Comparison of ENCODE assay signal across 9 cellular contexts in the genomic region with DNA sequence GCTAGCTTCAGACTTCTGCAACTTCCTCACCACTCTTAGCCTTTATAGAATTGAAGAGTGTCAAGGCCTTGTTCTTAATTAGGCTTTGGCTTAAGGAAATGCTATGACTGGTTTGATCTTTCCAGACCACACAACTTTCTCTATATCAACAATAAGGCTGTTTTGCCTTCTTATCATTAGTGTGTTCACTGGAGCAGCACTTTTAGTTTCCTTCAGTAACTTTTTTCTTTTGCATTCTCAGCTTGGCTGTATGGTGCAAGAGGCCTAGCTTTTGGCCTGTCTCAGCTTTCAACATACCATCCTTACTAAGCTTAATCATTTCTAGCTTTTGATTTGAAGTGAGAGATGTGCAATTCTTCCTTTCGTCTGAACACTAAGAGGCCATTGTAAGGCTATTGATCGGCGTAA. TPM values are rescaled to one million over a fixed set of nuclear protein-coding genes. Genes with fewer than 3 reads are reported as not detected.
DNase-seq lines count a peak whose midpoint lies in the region; ATAC-seq and TF ChIP-seq lines count a peak whose summit lies in the region.
"Had no signal": no experiment of that assay in that cellular context is flagged by ENCODE, and none has a peak within 500 bp of the region (broad histone marks: within the 10 kb centered on the region; RNA-seq: fewer than 3 reads in every experiment).

No MANE protein-coding gene starts in this region.

- H3K4me3 Mint-ChIP-seq in CD4-positive, alpha-beta T cell = peak overlapping the region; percentile 40
- no peak overlapping the region for H3K4me3 Mint-ChIP-seq in activated T-helper 2 cell treated with anti-CD3 and anti-CD28 coated beads, Interferon-gamma antibody, Interleukin-2, Interleukin-4, amounts not matched to agents 10 μg/mL and 5 μg/mL and 100 μg/mL, durations not matched to agents 14 hours and 24 hours and 36 hours (ENCODE audit: low read depth)
- no peak overlapping the region for H3K4me3 Mint-ChIP-seq in endothelial cell (ENCODE audit: unreplicated experiment)
- H3K4me3 Mint-ChIP-seq: endodermal cell had no signal

- H2AFZ ChIP-seq in PC-9 = no peak overlapping the region

- H3K36me3 Mint-ChIP-seq in CD4-positive, alpha-beta T cell (ENCODE audit: low read depth) = peaks cover 77% of the 10 kb centered on the region
- peaks cover 40% of the 10 kb centered on the region for H3K36me3 Mint-ChIP-seq in activated T-helper 2 cell treated with anti-CD3 and anti-CD28 coated beads, Interferon-gamma antibody, Interleukin-2, Interleukin-4, amounts not matched to agents 10 μg/mL and 5 μg/mL and 100 μg/mL, durations not matched to agents 14 hours and 24 hours and 36 hours (ENCODE audit: low read depth)
- H3K36me3 Mint-ChIP-seq in endothelial cell (ENCODE audit: low read depth, unreplicated experiment) = no peaks in the 10 kb centered on the region

- intact Hi-C loops in CD4-positive, alpha-beta T cell (cut with DNase I, micrococcal nuclease) = loop anchor here in 1 of 2 experiments (5.0 kb wide), 2 partner anchors 40 to 145 kb away; no protein-coding TSS in a partner anchor
- intact Hi-C loops in activated T-helper 2 cell treated with anti-CD3 and anti-CD28 coated beads, Interferon-gamma antibody, Interleukin-2, Interleukin-4, amounts not matched to agents 10 μg/mL and 5 μg/mL and 100 μg/mL, durations not matched to agents 14 hours and 24 hours and 36 hours (cut with micrococcal nuclease) = loop anchor here (2.0 to 10.0 kb wide), 2 partner anchors 14 to 842 kb away; a partner anchor contains a TSS
- intact Hi-C loops in PC-9 (cut with micrococcal nuclease; ENCODE audit: unreplicated experiment) = no loop called here

- peak overlapping the region; percentile 52 for H3K27ac Mint-ChIP-seq in CD4-positive, alpha-beta T cell
- peak overlapping the region; percentile 21 for H3K27ac Mint-ChIP-seq in activated T-helper 2 cell treated with anti-CD3 and anti-CD28 coated beads, Interferon-gamma antibody, Interleukin-2, Interleukin-4, amounts not matched to agents 10 μg/mL and 5 μg/mL and 100 μg/mL, durations not matched to agents 14 hours and 24 hours and 36 hours
- no peak overlapping the region for H3K27ac Mint-ChIP-seq in endothelial cell (ENCODE audit: unreplicated experiment)
- H3K27ac Mint-ChIP-seq: endodermal cell had no signal

- no peaks in the 10 kb centered on the region for H3K79me2 ChIP-seq in PC-9 (ENCODE audit: low read depth)

- TF ChIP-seq CTCF in CD4-positive, alpha-beta T cell (IDR thresholded peaks at IDR 0.05) = no peak
- no peak for TF ChIP-seq CTCF in PC-9 (conservative IDR thresholded peaks at IDR 0.05)
- no peak for TF ChIP-seq CTCF in endothelial cell (IDR thresholded peaks at IDR 0.05; ENCODE audit: unreplicated experiment)

- H4K20me1 ChIP-seq in PC-9 (ENCODE audit: insufficient read depth) = no peaks in the 10 kb centered on the region

- no peak overlapping the region for H3K4me3 ChIP-seq in PC-9

- peaks cover 91% of the 10 kb centered on the region for H3K4me1 Mint-ChIP-seq in CD4-positive, alpha-beta T cell (ENCODE audit: low read depth)
- H3K4me1 Mint-ChIP-seq in activated T-helper 2 cell treated with anti-CD3 and anti-CD28 coated beads, Interferon-gamma antibody, Interleukin-2, Interleukin-4, amounts not matched to agents 10 μg/mL and 5 μg/mL and 100 μg/mL, durations not matched to agents 14 hours and 24 hours and 36 hours (ENCODE audit: low read depth) = peaks cover 59% of the 10 kb centered on the region
- H3K4me1 Mint-ChIP-seq in endothelial cell (ENCODE audit: unreplicated experiment) = no peaks in the 10 kb centered on the region
- H3K4me1 Mint-ChIP-seq: endodermal cell had no signal

- H3K27ac ChIP-seq in CD4-positive, alpha-beta T cell (ENCODE audit: low read depth, low read length) = no peak overlapping the region
- no peak overlapping the region for H3K27ac ChIP-seq in PC-9

- peaks cover 2% of the 10 kb centered on the region for H3K9me3 Mint-ChIP-seq in CD4-positive, alpha-beta T cell
- peaks cover 8% of the 10 kb centered on the region for H3K9me3 Mint-ChIP-seq in activated T-helper 2 cell treated with anti-CD3 and anti-CD28 coated beads, Interferon-gamma antibody, Interleukin-2, Interleukin-4, amounts not matched to agents 10 μg/mL and 5 μg/mL and 100 μg/mL, durations not matched to agents 14 hours and 24 hours and 36 hours
- H3K9me3 Mint-ChIP-seq in endothelial cell (ENCODE audit: unreplicated experiment) = no peaks in the 10 kb centered on the region
- H3K9me3 Mint-ChIP-seq: endodermal cell had no signal

- H3K4me1 ChIP-seq in PC-9 (replicated peaks; ENCODE audit: insufficient read depth) = peaks cover 14% of the 10 kb centered on the region

- H3K9me2 ChIP-seq in PC-9 (ENCODE audit: insufficient read depth) = no peaks in the 10 kb centered on the region

- peak; percentile 24 for ATAC-seq in CD4-positive, alpha-beta T cell (ENCODE audit: poor library complexity)
- peak; percentile 71 for ATAC-seq in GM19324 (IDR thresholded peaks at IDR 0.05; ENCODE audit: low FRiP score, unreplicated experiment)
- peak; percentile 89 for ATAC-seq in HG03064 (IDR thresholded peaks at IDR 0.05; ENCODE audit: low read depth, unreplicated experiment)

- no peak for DNase-seq in CD4-positive, alpha-beta T cell
- DNase-seq in activated T-helper 2 cell treated with anti-CD3 and anti-CD28 coated beads, Interferon-gamma antibody, Interleukin-2, Interleukin-4, amounts not matched to agents 10 μg/mL and 5 μg/mL and 100 μg/mL, durations not matched to agents 14 hours and 24 hours and 36 hours (ENCODE audit: low spot score) = no peak
- DNase-seq in PC-9 = no peak
- DNase-seq in endothelial cell (ENCODE audit: low spot score) = no peak
- no peak for DNase-seq in NAMALWA (ENCODE audit: low spot score)
- no peak for DNase-seq in NCI-H1048 (lab: John Stamatoyannopoulos, UW)
- DNase-seq: endodermal cell had no signal

- no peaks in the 10 kb centered on the region for H3K36me3 ChIP-seq in PC-9 (ENCODE audit: low read depth)

- H3K27me3 Mint-ChIP-seq in CD4-positive, alpha-beta T cell = no peaks in the 10 kb centered on the region
- H3K27me3 Mint-ChIP-seq in activated T-helper 2 cell treated with anti-CD3 and anti-CD28 coated beads, Interferon-gamma antibody, Interleukin-2, Interleukin-4, amounts not matched to agents 10 μg/mL and 5 μg/mL and 100 μg/mL, durations not matched to agents 14 hours and 24 hours and 36 hours (ENCODE audit: low read depth) = no peaks in the 10 kb centered on the region
- peaks cover 1% of the 10 kb centered on the region for H3K27me3 Mint-ChIP-seq in endothelial cell (ENCODE audit: unreplicated experiment)

- no peak overlapping the region for H3K4me2 ChIP-seq in PC-9

- H3K9me3 ChIP-seq in CD4-positive, alpha-beta T cell (ENCODE audit: control insufficient read depth, low read length) = no peaks in the 10 kb centered on the region
- H3K9me3 ChIP-seq in PC-9 (ENCODE audit: insufficient read depth, low read depth) = no peaks in the 10 kb centered on the region

- H3K27me3 ChIP-seq in CD4-positive, alpha-beta T cell (ENCODE audit: control insufficient read depth, insufficient read depth, low read length) = no peaks in the 10 kb centered on the region
- no peaks in the 10 kb centered on the region for H3K27me3 ChIP-seq in PC-9 (ENCODE audit: insufficient read depth, low read depth)

- BruUV-seq in PC-9 (replicated peaks; lab: Mats Ljungman, UMichigan) = no TSS peak

- H3F3A ChIP-seq in PC-9 (ENCODE audit: insufficient read depth, low read depth) = no peaks in the 10 kb centered on the region

- POLR2A ChIA-PET in CD4-positive, alpha-beta T cell (lab: Charles Lee) = interaction anchor here (1.2 to 4.6 kb wide), 3 partner anchors 8 to 44 kb away, joined by 3 to 29 read pairs (median 5); a partner anchor contains a TSS
- POLR2A ChIA-PET in PC-9 (lab: Charles Lee; ENCODE audit: unreplicated experiment) = no interaction called here

- CTCF ChIA-PET in CD4-positive, alpha-beta T cell (lab: Charles Lee) = interaction anchor here (1.2 to 1.4 kb wide), 2 partner anchors 9 to 290 kb away, joined by 4 to 5 read pairs; no protein-coding TSS in a partner anchor
- CTCF ChIA-PET in PC-9 (lab: Charles Lee) = no interaction called here

RNA-seq across cellular contexts. Expression of a gene that starts 8.6 kb away (rescaled TPM):
- 10 to 100 TPM; 49.7 to 52.4 TPM for total RNA-seq in CD4-positive, alpha-beta T cell
- 16.4 and 20.9 TPM in 2 replicates for total RNA-seq in activated T-helper 2 cell treated with anti-CD3 and anti-CD28 coated beads, Interferon-gamma antibody, Interleukin-2, Interleukin-4, amounts not matched to agents 10 μg/mL and 5 μg/mL and 100 μg/mL, durations not matched to agents 14 hours and 24 hours and 36 hours
- total RNA-seq in PC-9 (2021) (16.1 and 16.7 TPM in 2 replicates), endothelial cell (ENCODE audit: unreplicated experiment) (19.7 TPM)

Comparison
In these comparisons a context has a peak if more than half of its experiments do, and no peak if none do; other contexts are left out.
1. ATAC-seq: peak in every context shown above with its lines; median percentile 89 in HG03064; 71 in GM19324; 24 in CD4-positive, alpha-beta T cell.